ENCODE assay signal across 17 cellular contexts in the genomic region with DNA sequence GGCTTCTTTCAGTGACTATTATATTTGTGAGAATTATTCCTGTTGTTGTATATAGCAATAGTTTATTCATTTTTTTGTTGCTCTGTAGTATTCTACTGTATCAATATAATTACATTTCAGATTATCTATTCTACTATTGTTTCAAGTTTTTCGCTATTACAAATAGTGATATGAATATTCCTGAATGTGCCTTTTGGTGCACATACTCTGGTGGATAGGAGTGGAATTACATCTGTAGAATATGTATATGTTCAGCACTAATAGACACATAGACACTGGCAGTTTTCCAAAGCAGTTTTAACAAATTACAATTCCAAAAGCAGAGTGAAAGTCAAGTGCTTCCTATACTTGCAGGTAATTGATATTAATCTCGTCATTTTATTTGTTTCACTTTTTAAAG.
A peak's percentile ranks its signal among the peaks of the same experiment; 100 is the strongest.
DNase-seq lines count a peak whose midpoint lies in the region; ATAC-seq and TF ChIP-seq lines count a peak whose summit lies in the region.
"Had no signal": no experiment of that assay in that cellular context is flagged by ENCODE, and none has a peak within 500 bp of the region (broad histone marks: within the 10 kb centered on the region; RNA-seq: fewer than 3 reads in every experiment).

No MANE protein-coding gene starts in this region.

- CTCF ChIA-PET in AG04450 (lab: Charles Lee) = no interaction called here

- peak; percentile 23; the same call in 1 of the 2 replicates for TF ChIP-seq CTCF in AG04450 (IDR thresholded peaks at IDR 0.05; ENCODE audit: low read depth, low read length)
- peak; percentile 41 for TF ChIP-seq CTCF in LNCAP (IDR thresholded peaks at IDR 0.05)
- peak; percentile 56 for TF ChIP-seq CTCF in endothelial cell (IDR thresholded peaks at IDR 0.05; ENCODE audit: unreplicated experiment)

- no peaks in the 10 kb centered on the region for H3K27me3 Mint-ChIP-seq in endothelial cell (ENCODE audit: unreplicated experiment)
- H3K27me3 Mint-ChIP-seq: activated CD4-positive, alpha-beta T cell treated with anti-CD3 and anti-CD28 coated beads, Interleukin-2, amount 10 ng/mL, durations not matched to agents 24 days and 14 days; activated naive CD8-positive, alpha-beta T cell treated with anti-CD3 and anti-CD28 coated beads, Interleukin-2, amount 50 U/mL, for 24 hours; activated T-cell treated with anti-CD3 and anti-CD28 coated beads, Interleukin-2, amount 50 U/mL, for 24 hours had no signal

- H3K4me3 Mint-ChIP-seq in endothelial cell (ENCODE audit: unreplicated experiment) = no peak overlapping the region
- H3K4me3 Mint-ChIP-seq: activated CD4-positive, alpha-beta T cell treated with anti-CD3 and anti-CD28 coated beads, Interleukin-2, amount 10 ng/mL, durations not matched to agents 24 days and 14 days; activated naive CD8-positive, alpha-beta T cell treated with anti-CD3 and anti-CD28 coated beads, Interleukin-2, amount 50 U/mL, for 24 hours; activated T-cell treated with anti-CD3 and anti-CD28 coated beads, Interleukin-2, amount 50 U/mL, for 24 hours; T-helper 1 cell treated with Interleukin-12 subunit alpha and Interleukin-12 subunit beta and Interleukin-4 antibody, amounts not matched to agents 30 μg/mL and 1 μg/mL, for 36 hours had no signal

- ATAC-seq in GM18511 (IDR thresholded peaks at IDR 0.05; ENCODE audit: unreplicated experiment) = peak; percentile 54
- no peak for ATAC-seq in Right ventricle myocardium superior (ENCODE audit: poor library complexity)
- ATAC-seq: activated naive CD8-positive, alpha-beta T cell treated with anti-CD3 and anti-CD28 coated beads, Interleukin-2, amount 50 U/mL, for 24 hours; HepG2; Panc1 had no signal

- intact Hi-C loops in Right ventricle myocardium superior (cut with DNase I) = no loop called here

- POLR2A ChIA-PET in AG04450 (lab: Yijun Ruan, JAX) = no interaction called here

- H3K27ac Mint-ChIP-seq in endothelial cell (ENCODE audit: unreplicated experiment) = no peak overlapping the region
- H3K27ac Mint-ChIP-seq: activated CD4-positive, alpha-beta T cell treated with anti-CD3 and anti-CD28 coated beads, Interleukin-2, amount 10 ng/mL, durations not matched to agents 24 days and 14 days; activated naive CD8-positive, alpha-beta T cell treated with anti-CD3 and anti-CD28 coated beads, Interleukin-2, amount 50 U/mL, for 24 hours; activated T-cell treated with anti-CD3 and anti-CD28 coated beads, Interleukin-2, amount 50 U/mL, for 24 hours; T-helper 1 cell treated with Interleukin-12 subunit alpha and Interleukin-12 subunit beta and Interleukin-4 antibody, amounts not matched to agents 30 μg/mL and 1 μg/mL, for 36 hours had no signal

- no peak overlapping the region for H3K27ac ChIP-seq in AG04450 (ENCODE audit: low read depth, low read length)

- DNase-seq in AG04450 (ENCODE audit: low read depth, low spot score) (no peak), endothelial cell (ENCODE audit: low spot score) (no peak), Right ventricle myocardium superior (no peak), nucleus accumbens (lab: John Stamatoyannopoulos, UW) (no peak), GM19240 (ENCODE audit: insufficient read length, low spot score) (no peak), KG1 (lab: John Stamatoyannopoulos, UW) (no peak)
- DNase-seq: activated CD4-positive, alpha-beta T cell treated with anti-CD3 and anti-CD28 coated beads, Interleukin-2, amount 10 ng/mL, durations not matched to agents 24 days and 14 days; activated naive CD8-positive, alpha-beta T cell treated with anti-CD3 and anti-CD28 coated beads, Interleukin-2, amount 50 U/mL, for 24 hours; activated T-cell treated with anti-CD3 and anti-CD28 coated beads, Interleukin-2, amount 50 U/mL, for 24 hours; DMS79; NCI-H1417; NCI-H446 had no signal

- H3K27me3 ChIP-seq in AG04450 (ENCODE audit: control insufficient read depth, insufficient read depth, low read length) = no peaks in the 10 kb centered on the region

- peaks cover 3% of the 10 kb centered on the region; the same call in 1 of the 2 replicates for H3K9me3 ChIP-seq in AG04450 (ENCODE audit: control insufficient read depth, insufficient read depth, low read length)

- H3K9me3 Mint-ChIP-seq in endothelial cell (ENCODE audit: unreplicated experiment) = no peaks in the 10 kb centered on the region

- no peak overlapping the region for H3K4me3 ChIP-seq in AG04450 (ENCODE audit: low read depth, low read length)

- H3K36me3 Mint-ChIP-seq in endothelial cell (ENCODE audit: low read depth, unreplicated experiment) = no peaks in the 10 kb centered on the region

- no peaks in the 10 kb centered on the region for H3K4me1 Mint-ChIP-seq in endothelial cell (ENCODE audit: unreplicated experiment)
- H3K4me1 Mint-ChIP-seq: activated CD4-positive, alpha-beta T cell treated with anti-CD3 and anti-CD28 coated beads, Interleukin-2, amount 10 ng/mL, durations not matched to agents 24 days and 14 days; activated naive CD8-positive, alpha-beta T cell treated with anti-CD3 and anti-CD28 coated beads, Interleukin-2, amount 50 U/mL, for 24 hours had no signal
